ENCODE assay signal across 18 cellular contexts in the genomic region with DNA sequence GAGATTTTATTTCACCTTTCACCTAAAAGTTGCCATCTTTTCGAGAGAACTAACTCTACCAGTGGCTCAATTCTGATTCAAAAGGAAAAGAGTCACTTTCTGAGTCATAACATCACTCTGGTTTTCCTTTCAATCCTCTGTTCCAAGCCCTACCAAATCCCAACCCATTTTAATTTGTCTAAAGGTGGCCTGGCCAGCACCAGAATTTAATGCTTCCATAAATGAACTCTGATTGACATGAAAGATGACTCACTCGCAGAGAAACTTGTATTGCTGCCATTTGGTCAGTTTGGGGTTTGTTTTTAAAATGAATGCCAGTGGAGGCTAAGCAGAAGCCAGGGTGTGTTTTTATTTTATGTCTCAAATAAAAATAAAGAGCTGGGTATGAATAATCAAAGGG.
DNase-seq lines count a peak whose midpoint lies in the region; ATAC-seq, FAIRE-seq and TF ChIP-seq lines count a peak whose summit lies in the region.
"Had no signal": no experiment of that assay in that cellular context is flagged by ENCODE, and none has a peak within 500 bp of the region (broad histone marks: within the 10 kb centered on the region; RNA-seq: fewer than 3 reads in every experiment).

No MANE protein-coding gene starts in this region.

- H3K4me3 ChIP-seq in heart right ventricle: no peak overlapping the region
- no peak overlapping the region for H3K4me3 ChIP-seq in astrocyte of the spinal cord (ENCODE audit: low read depth, low read length)
- H3K4me3 ChIP-seq in transverse colon: no peak overlapping the region
- H3K4me3 ChIP-seq: A549, dorsolateral prefrontal cortex, uterus had no signal

- ATAC-seq in left cardiac atrium (peak in 1 of 2 donors; percentile 79), heart right ventricle (no peak)
- ATAC-seq: A549 had no signal

- H3K9me3 ChIP-seq in heart right ventricle (no peaks in the 10 kb centered on the region), transverse colon (no peaks in the 10 kb centered on the region)
- H3K9me3 ChIP-seq: A549, uterus had no signal

- in situ Hi-C loops in astrocyte of the spinal cord (cut with HindIII; ENCODE audit: low sequenced_read_pairs): no loop called here
- in situ Hi-C loops in transverse colon (cut with MboI; ENCODE audit: low pct_ligation_motif_present in 1 of 4, low pct_unique_long_range_greater_than_20kb in 1 of 4, low sequenced_read_pairs in 3 of 4): no loop called here

- no peak for FAIRE-seq in urothelium cell line (lab: Jason Lieb, UNC)
- FAIRE-seq: A549, GM12891, H54 had no signal

- TF ChIP-seq CTCF in heart right ventricle (IDR thresholded peaks at IDR 0.05): no peak
- TF ChIP-seq CTCF in astrocyte of the spinal cord (IDR thresholded peaks at IDR 0.05; ENCODE audit: low read depth, low read length): no peak
- TF ChIP-seq CTCF in transverse colon (IDR thresholded peaks at IDR 0.05): no peak

- DNase-seq in left cardiac atrium (peak; percentile 14), heart right ventricle (no peak), astrocyte of the spinal cord (ENCODE audit: low read depth, low spot score) (peak; percentile 90), globus pallidus (ENCODE audit: low spot score) (peak; percentile 14), urothelium cell line (ENCODE audit: low spot score) (peak; percentile 30), erythroblast (lab: John Stamatoyannopoulos, UW) (no peak), transverse colon (no peak), retina (no peak)
- DNase-seq: activated naive CD4-positive, alpha-beta T cell treated with anti-CD3 and anti-CD28 coated beads, Interleukin-2, amount 10 ng/mL, durations not matched to agents 7 days and 5 days; dorsolateral prefrontal cortex; NCI-H1436; NCI-H524 treated with DMSO at 0.1 percent for 48 hours; Right ventricle myocardium superior had no signal

- TF ChIP-seq POLR2A in erythroblast (IDR thresholded peaks at IDR 0.05; ENCODE audit: low read length) (no peak), transverse colon (IDR thresholded peaks at IDR 0.05) (no peak)

- 76 to 89% methylated on average over 2 of the region's 2 CpGs for WGBS in heart right ventricle, 2 donors
- 60 to 71% methylated on average over 2 of the region's 2 CpGs for WGBS in transverse colon (ENCODE audit: low coverage in 1 of 2), 2 donors

- H3K4me1 ChIP-seq in heart right ventricle (no peaks in the 10 kb centered on the region), transverse colon (peaks cover 0 to 10% (median 5%) of the 10 kb centered on the region in 4 donors)
- H3K4me1 ChIP-seq: A549, parathyroid adenoma, uterus had no signal

- no peak for TF ChIP-seq EP300 in transverse colon (IDR thresholded peaks at IDR 0.05; ENCODE audit: low read depth)

- no peak overlapping the region for H3K27ac ChIP-seq in heart right ventricle
- no peak overlapping the region for H3K27ac ChIP-seq in transverse colon
- H3K27ac ChIP-seq: A549, parathyroid adenoma, uterus had no signal

- intact Hi-C loops in left cardiac atrium (cut with DNase I) (no loop called here), heart right ventricle (cut with DNase I) (no loop called here), transverse colon (cut with DNase I; ENCODE audit: low total_unique reads) (no loop called here)

- no peaks in the 10 kb centered on the region for H3K27me3 ChIP-seq in heart right ventricle
- H3K27me3 ChIP-seq in transverse colon: no peaks in the 10 kb centered on the region
- H3K27me3 ChIP-seq: uterus had no signal

- H3K36me3 ChIP-seq in heart right ventricle (no peaks in the 10 kb centered on the region), transverse colon (no peaks in the 10 kb centered on the region)
- H3K36me3 ChIP-seq: uterus had no signal

Comparison
In these comparisons a context has a peak if more than half of its experiments do, and no peak if none do; other contexts are left out.
1. DNase-seq: peak in left cardiac atrium (single experiment), astrocyte of the spinal cord (single experiment), globus pallidus (single experiment) and urothelium cell line (single experiment); none in heart right ventricle (0 of 2), erythroblast (0 of 2), transverse colon (single experiment) and retina (single experiment).